ENCODE assay signal across 1 cellular context in genomic region chr19:19191920-19192882, GRCh38.
TF ChIP-seq lines count a peak whose summit lies in the region.

TSS of gene BORCS8 (minus strand) at chr19:19192152. CDS start at chr19:19192117, 35 bp downstream.
TSS of gene RFXANK (plus strand) at chr19:19192258. CDS start at chr19:19193947, 1,689 bp downstream.

TF ChIP-seq in K562, 482 proteins besides CTCF, POLR2A, EP300 and RAD21 (continued from another document and continues in another):
- TF ChIP-seq CHAMP1 (IDR thresholded peaks at IDR 0.05) (no peak), ZNF175 (CRISPR knock-in tag; IDR thresholded peaks at IDR 0.05; ENCODE audit: low read depth) (no peak), ZNF12 (CRISPR knock-in tag; IDR thresholded peaks at IDR 0.05) (peak; percentile 80), MLX (CRISPR knock-in tag; conservative IDR thresholded peaks at IDR 0.05) (no peak), USF1 (CRISPR knock-in tag; IDR thresholded peaks at IDR 0.05) (peak; percentile 53), ARID3A (IDR thresholded peaks at IDR 0.05; ENCODE audit: borderline replicate concordance, low read depth, low read length) (no peak), HEY1 (CRISPR knock-in tag; IDR thresholded peaks at IDR 0.05; ENCODE audit: borderline replicate concordance) (no peak), CHCHD3 (CRISPR knock-in tag; IDR thresholded peaks at IDR 0.05) (0 out of 2 replicates have a peak, but pooled peaks have one; percentile 23), PRPF4 (IDR thresholded peaks at IDR 0.05; ENCODE audit: insufficient read depth, low read depth, low read length, poor library complexity, severe bottlenecking) (no peak), TFE3 (CRISPR knock-in tag; IDR thresholded peaks at IDR 0.05) (no peak), MEF2A (IDR thresholded peaks at IDR 0.05; ENCODE audit: control insufficient read depth, low read depth, low read length) (no peak), HSF4 (CRISPR knock-in tag; IDR thresholded peaks at IDR 0.05; ENCODE audit: borderline replicate concordance) (no peak), NELFE (IDR thresholded peaks at IDR 0.05; ENCODE audit: insufficient read depth, insufficient read length) (no peak), LCOR (CRISPR knock-in tag; IDR thresholded peaks at IDR 0.05) (peak; percentile 66; the same call in 1 of the 2 replicates), ZNF589 (CRISPR knock-in tag; IDR thresholded peaks at IDR 0.05; ENCODE audit: low read depth) (no peak), HDGF (IDR thresholded peaks at IDR 0.05) (no peak), CBFA2T3 (IDR thresholded peaks at IDR 0.05) (no peak), RBM17 (IDR thresholded peaks at IDR 0.05; ENCODE audit: borderline replicate concordance, low read depth, low read length) (no peak), ATF7 (IDR thresholded peaks at IDR 0.05) (peak; percentile 76; the same call in 1 of the 2 replicates), RBFOX2 (IDR thresholded peaks at IDR 0.05; ENCODE audit: low read depth, low read length) (peak; percentile 88), PHB (CRISPR knock-in tag; IDR thresholded peaks at IDR 0.05) (no peak), FOXJ2 (tag; IDR thresholded peaks at IDR 0.05) (0 out of 2 replicates have a peak, but pooled peaks have one; percentile 54), RHOXF2B (CRISPR knock-in tag; conservative IDR thresholded peaks at IDR 0.05) (no peak), SAFB (IDR thresholded peaks at IDR 0.05; ENCODE audit: borderline replicate concordance, low read depth, low read length) (no peak), PTBP1 (IDR thresholded peaks at IDR 0.05; ENCODE audit: low read depth, low read length) (no peak), SMC3 (conservative IDR thresholded peaks at IDR 0.05; ENCODE audit: insufficient read depth, low read depth, low read length) (no peak), SAFB2 (IDR thresholded peaks at IDR 0.05; ENCODE audit: borderline replicate concordance, low read depth, low read length, severe bottlenecking) (no peak), CEBPZ (IDR thresholded peaks at IDR 0.05; ENCODE audit: borderline replicate concordance, low read depth, low read length) (no peak), CHD4 (IDR thresholded peaks at IDR 0.05; ENCODE audit: insufficient read depth, insufficient replicate concordance, low read depth, low read length, poor library complexity, severe bottlenecking) (no peak), TEAD4 (IDR thresholded peaks at IDR 0.05; ENCODE audit: low read length) (no peak), TEAD4 (CRISPR knock-in tag; IDR thresholded peaks at IDR 0.05; ENCODE audit: borderline replicate concordance) (no peak), HNRNPH1 (optimal IDR thresholded peaks at IDR 0.05; ENCODE audit: low read depth, low read length) (no peak), POLR2G (IDR thresholded peaks at IDR 0.05; ENCODE audit: low read depth, low read length) (peak; percentile 92), TFAP4 (CRISPR knock-in tag; IDR thresholded peaks at IDR 0.05; ENCODE audit: borderline replicate concordance) (no peak), SFPQ (IDR thresholded peaks at IDR 0.05; ENCODE audit: low read depth, low read length) (no peak), TCF7L2 (IDR thresholded peaks at IDR 0.05; ENCODE audit: low read depth, low read length) (no peak), NFIX (CRISPR knock-in tag; IDR thresholded peaks at IDR 0.05; ENCODE audit: low read depth) (no peak), AFF1 (IDR thresholded peaks at IDR 0.05; ENCODE audit: low read depth in 1 of 2, partially characterized antibody in 2 of 2) (peak in 1 of 2 experiments; percentile 67), RBM34 (IDR thresholded peaks at IDR 0.05; ENCODE audit: borderline replicate concordance, insufficient read depth, low read length) (no peak), ZNF23 (CRISPR knock-in tag; IDR thresholded peaks at IDR 0.05) (no peak), CCNT2 (IDR thresholded peaks at IDR 0.05; ENCODE audit: borderline replicate concordance, extremely low read depth, insufficient read length, low read depth, low read length) (peak; percentile 42), KDM1A (IDR thresholded peaks at IDR 0.05) (no peak), ZFP30 (CRISPR knock-in tag; IDR thresholded peaks at IDR 0.05; ENCODE audit: borderline replicate concordance) (no peak), ZC3H8 (IDR thresholded peaks at IDR 0.05) (no peak)
